Comparison of ENCODE assay signal across 9 cellular contexts in the genomic region with DNA sequence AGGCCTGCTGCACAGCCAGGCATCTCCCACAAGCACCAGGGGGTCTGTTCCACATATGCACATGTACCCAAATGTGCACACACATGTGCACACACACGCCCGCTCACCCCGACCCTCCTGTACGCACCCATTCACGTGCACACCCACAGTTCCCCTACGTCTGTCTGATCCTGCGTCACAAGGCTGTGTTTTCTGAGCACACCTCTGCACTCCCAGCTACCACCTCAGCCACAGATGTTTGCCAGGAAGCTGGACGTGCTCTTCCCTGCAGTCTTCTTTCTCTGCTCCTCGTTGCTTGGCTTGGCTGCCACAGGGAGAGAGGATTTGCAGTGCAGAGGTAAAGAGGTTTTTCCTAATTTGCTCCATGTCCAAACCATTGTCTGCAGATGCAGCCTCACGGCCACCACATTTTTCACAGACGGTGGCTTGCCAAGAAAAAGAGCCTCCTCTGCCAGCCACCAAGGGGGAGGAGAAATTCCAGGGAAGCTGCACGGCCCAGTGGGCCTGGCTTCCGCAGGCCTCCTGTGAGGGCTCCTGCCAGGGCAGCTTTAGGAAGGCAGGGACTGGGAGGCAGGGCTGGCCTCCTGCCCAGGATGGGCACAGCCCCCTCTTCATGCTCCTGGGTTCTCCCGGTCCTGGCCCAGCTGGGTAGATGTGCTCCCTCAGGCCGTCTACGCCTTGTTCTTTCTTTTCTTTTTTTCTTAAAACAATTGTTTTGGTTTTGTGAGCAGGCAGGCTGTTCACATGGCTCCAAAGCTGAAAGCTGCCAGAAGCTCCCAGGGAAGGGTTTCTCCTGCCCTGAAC. TPM values are rescaled to one million over a fixed set of nuclear protein-coding genes. Genes with fewer than 3 reads are reported as not detected.
DNase-seq lines count a peak whose midpoint lies in the region; ATAC-seq and TF ChIP-seq lines count a peak whose summit lies in the region.
"Had no signal": no experiment of that assay in that cellular context is flagged by ENCODE, and none has a peak within 500 bp of the region (broad histone marks: within the 10 kb centered on the region; RNA-seq: fewer than 3 reads in every experiment).

No MANE protein-coding gene starts in this region.

- no TSS peak for BruUV-seq in A673 (replicated peaks; lab: Mats Ljungman, UMichigan)

- DNase-seq in A673 (ENCODE audit: low spot score) (peak; percentile 49), NCI-H345 treated with DMSO at 0.1 percent for 48 hours (lab: John Stamatoyannopoulos, UW; ENCODE audit: unreplicated experiment) (peak; percentile 11), esophagus squamous epithelium (lab: John Stamatoyannopoulos, UW) (no peak), myocyte (ENCODE audit: low read depth) (peak; percentile 34), NCI-H2107 treated with DMSO at 0.1 percent for 48 hours (lab: John Stamatoyannopoulos, UW; ENCODE audit: unreplicated experiment) (no peak), NCI-H526 treated with DMSO at 0.1 percent for 48 hours (lab: John Stamatoyannopoulos, UW) (no peak), germinal center (ENCODE audit: low spot score) (no peak)

- H3K4me1 ChIP-seq in A673 (ENCODE audit: insufficient read depth, low read length, poor library complexity, severe bottlenecking) = no peaks in the 10 kb centered on the region
- H3K4me1 ChIP-seq in esophagus squamous epithelium = peaks cover 14 to 31% (median 17%) of the 10 kb centered on the region in 3 donors

- WGBS in esophagus squamous epithelium, 2 donors = 19 to 42% methylated on average over 10 to 15 of the region's 16 CpGs

- TF ChIP-seq POLR2A in esophagus squamous epithelium (IDR thresholded peaks at IDR 0.05) = no peak

- intact Hi-C loops in A673 (cut with micrococcal nuclease; ENCODE audit: unreplicated experiment) (no loop called here), esophagus squamous epithelium (cut with DNase I) (no loop called here)

- POLR2A ChIA-PET in A673 (lab: Charles Lee; ENCODE audit: low non-redundant PET) = no interaction called here

- CTCF ChIA-PET in A673 (lab: Charles Lee) = no interaction called here

- H3K27me3 ChIP-seq in A673 (replicated peaks; ENCODE audit: insufficient read depth, low read depth, low read length, poor library complexity) = no peaks in the 10 kb centered on the region
- no peaks in the 10 kb centered on the region for H3K27me3 ChIP-seq in esophagus squamous epithelium

- H3K36me3 ChIP-seq in A673 (ENCODE audit: insufficient read depth, low read length, poor library complexity, severe bottlenecking) = no peaks in the 10 kb centered on the region
- H3K36me3 ChIP-seq in esophagus squamous epithelium = no peaks in the 10 kb centered on the region

- no peak for TF ChIP-seq CTCF in A673 (conservative IDR thresholded peaks at IDR 0.05; ENCODE audit: low read depth, low read length)
- no peak for TF ChIP-seq CTCF in esophagus squamous epithelium (IDR thresholded peaks at IDR 0.05)

- H3K4me3 ChIP-seq in A673 (ENCODE audit: low read depth, low read length, poor library complexity, severe bottlenecking) = no peak overlapping the region
- no peak overlapping the region for H3K4me3 ChIP-seq in esophagus squamous epithelium

- ATAC-seq in GM18861 (IDR thresholded peaks at IDR 0.05; ENCODE audit: unreplicated experiment) = no peak
- ATAC-seq: CD8-positive, alpha-beta T cell had no signal

- H3K27ac ChIP-seq in A673 (ENCODE audit: low read depth, low read length, poor library complexity, severe bottlenecking) (no peak overlapping the region), esophagus squamous epithelium (peak overlapping the region; percentile 41 to 77 (median 56))

- H3K9me3 ChIP-seq in A673 (ENCODE audit: low read depth, low read length, poor library complexity, severe bottlenecking) = peaks cover 6% of the 10 kb centered on the region
- peaks cover 0 to 15% (median 0%) of the 10 kb centered on the region in 3 donors for H3K9me3 ChIP-seq in esophagus squamous epithelium

RNA-seq across cellular contexts. Expression of a gene that starts 29.2 kb away (rescaled TPM):
- total RNA-seq in A673 (2021) (56.7 and 63.3 TPM in 2 replicates), esophagus squamous epithelium (10 to 100 TPM; 44.7 to 73.8 (median 56.8) TPM), myocyte (30.8 and 43.1 TPM in 2 replicates)
- 20.9 TPM for polyA plus RNA-seq in myocyte (2012)

Comparison
In these comparisons a context has a peak if more than half of its experiments do, and no peak if none do; other contexts are left out.
1. DNase-seq: peak in A673 (single experiment), NCI-H345 treated with DMSO at 0.1 percent for 48 hours (single experiment) and myocyte (single experiment); none in esophagus squamous epithelium (single experiment), NCI-H2107 treated with DMSO at 0.1 percent for 48 hours (single experiment), NCI-H526 treated with DMSO at 0.1 percent for 48 hours (single experiment) and germinal center (single experiment).